In the genomic region with DNA sequence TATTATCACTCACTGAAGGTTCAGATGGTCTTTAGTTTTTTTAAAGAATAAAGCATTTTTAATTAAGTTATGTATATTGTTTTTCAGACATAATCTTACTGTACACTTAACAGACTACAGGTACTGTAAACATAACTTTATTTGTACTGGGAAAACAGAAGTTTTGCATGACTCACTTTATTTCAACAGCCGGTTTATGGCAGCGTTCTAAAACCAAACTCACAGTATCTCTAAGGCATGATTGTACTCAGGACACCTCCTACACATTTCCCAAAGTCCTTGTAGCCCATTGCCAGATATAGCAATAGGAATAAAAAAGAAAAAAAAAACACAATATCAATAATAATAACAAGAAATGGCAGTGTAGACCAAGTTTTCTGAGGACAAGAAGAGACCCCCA, we compare ENCODE assay signal across 27 cellular contexts.
"Had no signal": no experiment of that assay in that cellular context is flagged by ENCODE, and none has a peak within 500 bp of the region (broad histone marks: within the 10 kb centered on the region; RNA-seq: fewer than 3 reads in every experiment).

No MANE protein-coding gene starts in this region.

- H3K4me1 Mint-ChIP-seq: activated CD4-positive, alpha-beta T cell treated with anti-CD3 and anti-CD28 coated beads, Interleukin-2, amount 10 ng/mL, durations not matched to agents 24 days and 14 days; activated naive CD8-positive, alpha-beta T cell treated with anti-CD3 and anti-CD28 coated beads, Interleukin-2, amount 50 U/mL, for 24 hours; T-cell had no signal

- H3K4me3 ChIP-seq: PC-9, SK-N-MC had no signal

- H3K4me3 Mint-ChIP-seq: activated B cell treated with CpG ODN at 0.5 μM for 24 hours; activated CD4-positive, alpha-beta memory T cell treated with anti-CD3 and anti-CD28 coated beads for 36 hours; activated CD4-positive, alpha-beta T cell treated with anti-CD3 and anti-CD28 coated beads, Interleukin-2, amount 10 ng/mL, durations not matched to agents 24 days and 14 days; activated naive CD8-positive, alpha-beta T cell treated with anti-CD3 and anti-CD28 coated beads, Interleukin-2, amount 50 U/mL, for 24 hours; activated T-cell treated with anti-CD3 and anti-CD28 coated beads, Interleukin-2, amount 50 U/mL, for 4 hours; T-cell had no signal

- FAIRE-seq: TTC549 had no signal

- H3K27ac ChIP-seq: brain microvascular endothelial cell, PC-9, SK-N-MC had no signal

- H3K27me3 Mint-ChIP-seq: activated B cell treated with CpG ODN at 0.5 μM for 24 hours; activated CD4-positive, alpha-beta memory T cell treated with anti-CD3 and anti-CD28 coated beads for 36 hours; activated CD4-positive, alpha-beta T cell treated with anti-CD3 and anti-CD28 coated beads, Interleukin-2, amount 10 ng/mL, durations not matched to agents 24 days and 14 days; activated naive CD8-positive, alpha-beta T cell treated with anti-CD3 and anti-CD28 coated beads, Interleukin-2, amount 50 U/mL, for 24 hours; T-cell had no signal

- H3K36me3 Mint-ChIP-seq: activated CD4-positive, alpha-beta memory T cell treated with anti-CD3 and anti-CD28 coated beads for 36 hours; activated naive CD4-positive, alpha-beta T cell treated with anti-CD3 and anti-CD28 coated beads, Interleukin-2, amount 50 U/mL, for 72 hours; T-cell had no signal

- H3K36me3 ChIP-seq: brain microvascular endothelial cell had no signal

- DNase-seq: activated B cell treated with CpG ODN at 0.5 μM for 24 hours; activated CD4-positive, alpha-beta memory T cell treated with anti-CD3 and anti-CD28 coated beads for 36 hours; activated CD4-positive, alpha-beta T cell treated with anti-CD3 and anti-CD28 coated beads for 1 hour; activated CD4-positive, alpha-beta T cell treated with anti-CD3 and anti-CD28 coated beads, Interleukin-2, amount 10 ng/mL, durations not matched to agents 24 days and 14 days; activated CD8-positive, alpha-beta memory T cell treated with anti-CD3 and anti-CD28 coated beads for 24 hours; activated effector memory CD4-positive, alpha-beta T cell treated with anti-CD3 and anti-CD28 coated beads, Interleukin-2, amount 50 U/mL, for 16 hours; activated naive CD4-positive, alpha-beta T cell treated with Interleukin-2 at 50 U/mL for 16 hours; activated naive CD8-positive, alpha-beta T cell treated with anti-CD3 and anti-CD28 coated beads, Interleukin-2, amount 50 U/mL, for 24 hours; activated T-cell treated with anti-CD3 and anti-CD28 coated beads, Interleukin-2, amount 50 U/mL, for 4 hours; brain microvascular endothelial cell; cerebellar nuclear complex; Karpas-422; NCI-H1092; NCI-H1417; NCI-H1694; NCI-H2029; NCI-H2107; NCI-H2171 treated with DMSO at 0.1 percent for 48 hours; NCI-H510A treated with DMSO at 0.1 percent for 48 hours; PC-9; SHP77 treated with DMSO at 0.1 percent for 48 hours; T-cell; T-helper 2 cell; T1000 had no signal

- H2AFZ ChIP-seq: PC-9 had no signal

- H3K27ac Mint-ChIP-seq: activated B cell treated with CpG ODN at 0.5 μM for 24 hours; activated CD4-positive, alpha-beta memory T cell treated with anti-CD3 and anti-CD28 coated beads for 36 hours; activated CD4-positive, alpha-beta T cell treated with anti-CD3 and anti-CD28 coated beads, Interleukin-2, amount 10 ng/mL, durations not matched to agents 24 days and 14 days; activated naive CD4-positive, alpha-beta T cell treated with anti-CD3 and anti-CD28 coated beads, Interleukin-2, amount 50 U/mL, for 72 hours; activated naive CD8-positive, alpha-beta T cell treated with anti-CD3 and anti-CD28 coated beads, Interleukin-2, amount 50 U/mL, for 24 hours; T-cell had no signal

- H3K9me3 Mint-ChIP-seq: activated B cell treated with CpG ODN at 0.5 μM for 24 hours; activated CD4-positive, alpha-beta T cell treated with anti-CD3 and anti-CD28 coated beads, Interleukin-2, amount 10 ng/mL, durations not matched to agents 24 days and 14 days had no signal

- H3K4me2 ChIP-seq: PC-9 had no signal

- H3K27me3 ChIP-seq: brain microvascular endothelial cell had no signal

- ATAC-seq: activated naive CD4-positive, alpha-beta T cell treated with anti-CD3 and anti-CD28 coated beads, Interleukin-2, amount 50 U/mL, for 72 hours; activated naive CD8-positive, alpha-beta T cell treated with anti-CD3 and anti-CD28 coated beads, Interleukin-2, amount 50 U/mL, for 24 hours; activated T-cell treated with anti-CD3 and anti-CD28 coated beads, Interleukin-2, amount 50 U/mL, for 4 hours; T-cell had no signal
